In genomic region chr1:190678-191077, GRCh38 we compare ENCODE assay signal across 8 cellular contexts.
A peak's percentile ranks its signal among the peaks of the same experiment; 100 is the strongest.
DNase-seq lines count a peak whose midpoint lies in the region; ATAC-seq, FAIRE-seq and TF ChIP-seq lines count a peak whose summit lies in the region.
"Not testable (repeated sequence)": the region's sequence is repeated elsewhere in the genome, so short reads cannot be mapped to it uniquely, and the experiment has no call there.

No MANE protein-coding gene starts in this region.

- H3K27ac Mint-ChIP-seq in CD4-positive, alpha-beta T cell, result peak overlapping the region; percentile 70
- peak overlapping the region; percentile 14 for H3K27ac Mint-ChIP-seq in activated T-helper 1 cell treated with anti-CD3 and anti-CD28 coated beads, Interleukin-12 subunit alpha, Interleukin-12 subunit beta, Interleukin-2, Interleukin-4 antibody, amounts not matched to agents 30 ng/mL and 10 ng/mL and 1 ng/mL, durations not matched to agents 14 hours and 24 hours and 36 hours
- peak overlapping the region; percentile 67 to 94 (median 82) for H3K27ac Mint-ChIP-seq in immature natural killer cell
- peak overlapping the region in 1 of 2 donors; percentile 70 for H3K27ac Mint-ChIP-seq in natural killer cell
- H3K27ac Mint-ChIP-seq in osteocyte (ENCODE audit: unreplicated experiment), result not testable (repeated sequence)

- intact Hi-C loops in CD4-positive, alpha-beta T cell (cut with DNase I, micrococcal nuclease); activated T-helper 1 cell treated with anti-CD3 and anti-CD28 coated beads, Interleukin-12 subunit alpha, Interleukin-12 subunit beta, Interleukin-2, Interleukin-4 antibody, amounts not matched to agents 30 ng/mL and 10 ng/mL and 1 ng/mL, durations not matched to agents 14 hours and 24 hours and 36 hours (cut with micrococcal nuclease); natural killer cell (cut with micrococcal nuclease): not testable (repeated sequence)

- not testable (repeated sequence) for DNase-seq in CD4-positive, alpha-beta T cell; activated T-helper 1 cell treated with anti-CD3 and anti-CD28 coated beads, Interleukin-12 subunit alpha, Interleukin-12 subunit beta, Interleukin-2, Interleukin-4 antibody, amounts not matched to agents 30 ng/mL and 10 ng/mL and 1 ng/mL, durations not matched to agents 14 hours and 24 hours and 36 hours (ENCODE audit: low spot score); immature natural killer cell; natural killer cell
- DNase-seq in RCC 7860 (ENCODE audit: low spot score) (peak; percentile 0), osteocyte (ENCODE audit: extremely low spot score, unreplicated experiment) (peak; percentile 15)

- not testable (repeated sequence) for H3K27me3 ChIP-seq in CD4-positive, alpha-beta T cell (ENCODE audit: control insufficient read depth, insufficient read depth, low read length)

- not testable (repeated sequence) for H3K36me3 Mint-ChIP-seq in CD4-positive, alpha-beta T cell (ENCODE audit: low read depth); activated T-helper 1 cell treated with anti-CD3 and anti-CD28 coated beads, Interleukin-12 subunit alpha, Interleukin-12 subunit beta, Interleukin-2, Interleukin-4 antibody, amounts not matched to agents 30 ng/mL and 10 ng/mL and 1 ng/mL, durations not matched to agents 14 hours and 24 hours and 36 hours (ENCODE audit: low read depth); immature natural killer cell; natural killer cell; osteocyte (ENCODE audit: unreplicated experiment)

- not testable (repeated sequence) for H3K4me3 Mint-ChIP-seq in CD4-positive, alpha-beta T cell; activated T-helper 1 cell treated with anti-CD3 and anti-CD28 coated beads, Interleukin-12 subunit alpha, Interleukin-12 subunit beta, Interleukin-2, Interleukin-4 antibody, amounts not matched to agents 30 ng/mL and 10 ng/mL and 1 ng/mL, durations not matched to agents 14 hours and 24 hours and 36 hours; osteocyte (ENCODE audit: unreplicated experiment)
- H3K4me3 Mint-ChIP-seq in immature natural killer cell (peak overlapping the region in 2 of 5 donors; percentile 10 to 18), natural killer cell (peak overlapping the region; percentile 21)

- not testable (repeated sequence) for ATAC-seq in CD4-positive, alpha-beta T cell (ENCODE audit: poor library complexity); natural killer cell

- not testable (repeated sequence) for TF ChIP-seq CTCF in CD4-positive, alpha-beta T cell (IDR thresholded peaks at IDR 0.05); natural killer cell (IDR thresholded peaks at IDR 0.05); osteocyte (IDR thresholded peaks at IDR 0.05)

- POLR2A ChIA-PET in CD4-positive, alpha-beta T cell (lab: Charles Lee), result not testable (repeated sequence)

- H3K9me3 Mint-ChIP-seq in CD4-positive, alpha-beta T cell; activated T-helper 1 cell treated with anti-CD3 and anti-CD28 coated beads, Interleukin-12 subunit alpha, Interleukin-12 subunit beta, Interleukin-2, Interleukin-4 antibody, amounts not matched to agents 30 ng/mL and 10 ng/mL and 1 ng/mL, durations not matched to agents 14 hours and 24 hours and 36 hours; immature natural killer cell; natural killer cell; osteocyte (ENCODE audit: unreplicated experiment): not testable (repeated sequence)

- H3K9me3 ChIP-seq in CD4-positive, alpha-beta T cell (ENCODE audit: control insufficient read depth, low read length), result not testable (repeated sequence)

- not testable (repeated sequence) for FAIRE-seq in RCC 7860 (lab: Jason Lieb, UNC)

- peaks cover 11% of the 10 kb centered on the region for H3K4me1 Mint-ChIP-seq in CD4-positive, alpha-beta T cell (ENCODE audit: low read depth)
- H3K4me1 Mint-ChIP-seq in activated T-helper 1 cell treated with anti-CD3 and anti-CD28 coated beads, Interleukin-12 subunit alpha, Interleukin-12 subunit beta, Interleukin-2, Interleukin-4 antibody, amounts not matched to agents 30 ng/mL and 10 ng/mL and 1 ng/mL, durations not matched to agents 14 hours and 24 hours and 36 hours (ENCODE audit: low read depth); osteocyte (ENCODE audit: unreplicated experiment): not testable (repeated sequence)
- H3K4me1 Mint-ChIP-seq in immature natural killer cell, result peaks cover 10 to 11% of the 10 kb centered on the region in 2 donors
- peaks cover 10 to 14% of the 10 kb centered on the region in 2 donors for H3K4me1 Mint-ChIP-seq in natural killer cell

- CTCF ChIA-PET in CD4-positive, alpha-beta T cell (lab: Charles Lee), result not testable (repeated sequence)

- H3K27me3 Mint-ChIP-seq in CD4-positive, alpha-beta T cell; activated T-helper 1 cell treated with anti-CD3 and anti-CD28 coated beads, Interleukin-12 subunit alpha, Interleukin-12 subunit beta, Interleukin-2, Interleukin-4 antibody, amounts not matched to agents 30 ng/mL and 10 ng/mL and 1 ng/mL, durations not matched to agents 14 hours and 24 hours and 36 hours (ENCODE audit: insufficient read depth); immature natural killer cell (ENCODE audit: low read depth in 3 of 3); natural killer cell (ENCODE audit: low read depth in 2 of 2); osteocyte (ENCODE audit: unreplicated experiment): not testable (repeated sequence)

- H3K27ac ChIP-seq in CD4-positive, alpha-beta T cell (ENCODE audit: low read depth, low read length), result not testable (repeated sequence)
- peak overlapping the region; percentile 91 for H3K27ac ChIP-seq in cingulate gyrus (ENCODE audit: low read depth, low read length)
- H3K27ac ChIP-seq in temporal lobe (ENCODE audit: low read depth, low read length), result peak overlapping the region; percentile 93
